Comparison of ENCODE assay signal across 13 cellular contexts in the genomic region with DNA sequence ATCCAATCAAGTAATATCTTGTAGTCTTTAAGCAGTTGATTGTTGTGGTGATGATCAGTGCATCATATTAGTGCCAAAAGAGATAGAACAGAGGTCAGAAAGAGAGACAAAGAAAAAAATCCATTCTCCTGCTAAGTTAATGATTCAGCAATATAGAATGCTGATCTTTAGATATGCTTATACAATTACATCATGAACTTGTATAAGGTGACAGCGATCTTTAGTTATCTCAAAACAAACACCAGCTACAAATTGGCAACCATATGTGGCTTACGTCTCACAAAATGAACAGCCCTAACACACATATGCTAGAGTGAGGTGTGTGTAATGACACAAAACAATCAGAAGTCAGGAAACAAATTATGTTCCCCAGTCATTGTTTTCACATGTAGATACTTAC. TPM values are rescaled to one million over a fixed set of nuclear protein-coding genes. Genes with fewer than 3 reads are reported as not detected.
DNase-seq lines count a peak whose midpoint lies in the region; ATAC-seq and TF ChIP-seq lines count a peak whose summit lies in the region.
"Had no signal": no experiment of that assay in that cellular context is flagged by ENCODE, and none has a peak within 500 bp of the region (broad histone marks: within the 10 kb centered on the region; RNA-seq: fewer than 3 reads in every experiment).

No MANE protein-coding gene starts in this region.

- H3K27ac ChIP-seq in SK-N-SH (ENCODE audit: low read depth in 2 of 2, low read length in 1 of 2): no peak overlapping the region; a peak in 1 of 4 replicates
- H3K27ac ChIP-seq: 22Rv1 had no signal

- peak; percentile 16 for ATAC-seq in mucosa of descending colon
- ATAC-seq: CD8-positive, alpha-beta T cell; GM12878 had no signal

- WGBS in SK-N-SH (ENCODE audit: low lambda C conversion rate): 29% methylated on average over 2 of the region's 2 CpGs

- H3K9me3 ChIP-seq in SK-N-SH (no peaks in the 10 kb centered on the region), mucosa of descending colon (no peaks in the 10 kb centered on the region)
- H3K9me3 ChIP-seq: HAP-1 had no signal

- H3K9me2 ChIP-seq in SK-N-SH: no peaks in the 10 kb centered on the region

- peak; percentile 12 for DNase-seq in DMS 273 (lab: John Stamatoyannopoulos, UW; ENCODE audit: unreplicated experiment)
- DNase-seq in DMS 273 treated with DMSO at 0.1 percent for 48 hours (lab: John Stamatoyannopoulos, UW): no peak
- DNase-seq in SK-N-SH: no peak
- no peak for DNase-seq in mucosa of descending colon
- no peak for DNase-seq in DMS79 treated with DMSO at 0.1 percent for 48 hours (lab: John Stamatoyannopoulos, UW)
- no peak for DNase-seq in cerebellar nuclear complex (lab: John Stamatoyannopoulos, UW)
- no peak for DNase-seq in NCI-H510A treated with DMSO at 0.1 percent for 48 hours (lab: John Stamatoyannopoulos, UW)
- DNase-seq: CD8-positive, alpha-beta T cell; COR-L47 had no signal

- no peak overlapping the region for H3K4me2 ChIP-seq in SK-N-SH

- intact Hi-C loops in mucosa of descending colon (cut with DNase I, micrococcal nuclease): no loop called here

- no peaks in the 10 kb centered on the region for H3K27me3 ChIP-seq in SK-N-SH (ENCODE audit: insufficient read depth)

- no peak overlapping the region for H2AFZ ChIP-seq in SK-N-SH (ENCODE audit: low read depth)

- no peaks in the 10 kb centered on the region for H3K79me2 ChIP-seq in SK-N-SH (ENCODE audit: insufficient read depth)

- H3K4me1 ChIP-seq in SK-N-SH (ENCODE audit: control insufficient read depth in 1 of 2, insufficient read depth in 2 of 2, low read depth in 1 of 2, low read length in 1 of 2) (peaks cover 0 to 6% of the 10 kb centered on the region in 2 experiments; a peak in 2 of 4 replicates), mucosa of descending colon (ENCODE audit: low read depth) (no peaks in the 10 kb centered on the region)
- H3K4me1 ChIP-seq: HAP-1 had no signal

- no peak overlapping the region for H3K9ac ChIP-seq in SK-N-SH

- CTCF ChIA-PET in SK-N-SH (lab: Yijun Ruan, JAX): interaction anchor here (1.4 to 2.3 kb wide), 2 partner anchors 10 to 182 kb away, joined by 3 to 6 read pairs; no protein-coding TSS in a partner anchor

- H3K4me3 ChIP-seq in SK-N-SH (ENCODE audit: low read depth in 2 of 2, low read length in 1 of 2) (no peak overlapping the region), mucosa of descending colon (no peak overlapping the region)
- H3K4me3 ChIP-seq: GM12878, HAP-1 had no signal

- H4K20me1 ChIP-seq in SK-N-SH (ENCODE audit: insufficient read depth): no peaks in the 10 kb centered on the region

- no peak; a peak in 1 of 4 replicates for TF ChIP-seq EP300 in SK-N-SH (IDR thresholded peaks at IDR 0.05; ENCODE audit: borderline replicate concordance in 1 of 2, low read depth in 1 of 2, low read length in 1 of 2)

- no peaks in the 10 kb centered on the region for H3F3A ChIP-seq in SK-N-SH (replicated peaks; ENCODE audit: insufficient read depth)

- POLR2A ChIA-PET in SK-N-SH (lab: Yijun Ruan, JAX): no interaction called here

- H3K36me3 ChIP-seq in SK-N-SH (replicated peaks in 1 of 2; ENCODE audit: control insufficient read depth in 1 of 2, insufficient read depth in 2 of 2, low read length in 1 of 2) (no peaks in the 10 kb centered on the region), mucosa of descending colon (ENCODE audit: low read depth) (no peaks in the 10 kb centered on the region)
- H3K36me3 ChIP-seq: HAP-1 had no signal

- TF ChIP-seq CTCF in SK-N-SH (IDR thresholded peaks at IDR 0.05) (no peak), mucosa of descending colon (IDR thresholded peaks at IDR 0.05) (no peak)

- no peak for TF ChIP-seq RAD21 in SK-N-SH (IDR thresholded peaks at IDR 0.05; ENCODE audit: low read length)

TF ChIP-seq in SK-N-SH, 30 proteins besides CTCF, POLR2A, EP300 and RAD21:
- no peak for TF ChIP-seq ELF1 (IDR thresholded peaks at IDR 0.05)
- TF ChIP-seq RFX5 (IDR thresholded peaks at IDR 0.05; ENCODE audit: low read length): no peak
- TF ChIP-seq, protein P1, sequence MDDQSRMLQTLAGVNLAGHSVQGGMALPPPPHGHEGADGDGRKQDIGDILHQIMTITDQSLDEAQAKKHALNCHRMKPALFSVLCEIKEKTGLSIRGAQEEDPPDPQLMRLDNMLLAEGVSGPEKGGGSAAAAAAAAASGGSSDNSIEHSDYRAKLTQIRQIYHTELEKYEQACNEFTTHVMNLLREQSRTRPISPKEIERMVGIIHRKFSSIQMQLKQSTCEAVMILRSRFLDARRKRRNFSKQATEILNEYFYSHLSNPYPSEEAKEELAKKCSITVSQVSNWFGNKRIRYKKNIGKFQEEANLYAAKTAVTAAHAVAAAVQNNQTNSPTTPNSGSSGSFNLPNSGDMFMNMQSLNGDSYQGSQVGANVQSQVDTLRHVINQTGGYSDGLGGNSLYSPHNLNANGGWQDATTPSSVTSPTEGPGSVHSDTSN (IDR thresholded peaks at IDR 0.05): peak; percentile 29; the same call in 1 of the 2 replicates
- no peak for TF ChIP-seq RCOR1 (IDR thresholded peaks at IDR 0.05; ENCODE audit: low read length)
- no peak for TF ChIP-seq RXRA (IDR thresholded peaks at IDR 0.05; ENCODE audit: borderline replicate concordance, low read depth)
- peak; percentile 44; the same call in 1 of the 2 replicates for TF ChIP-seq FOSL2 (IDR thresholded peaks at IDR 0.05; ENCODE audit: borderline replicate concordance, low read depth)
- TF ChIP-seq GATA2 (CRISPR knock-in tag; IDR thresholded peaks at IDR 0.05): peak; percentile 41; the same call in 1 of the 2 replicates
- 0 out of 2 replicates have a peak, but pooled peaks have one; percentile 24 for TF ChIP-seq NFIC (IDR thresholded peaks at IDR 0.05; ENCODE audit: borderline replicate concordance)
- no peak for TF ChIP-seq NRF1 (IDR thresholded peaks at IDR 0.05; ENCODE audit: low read depth, low read length)
- no peak for TF ChIP-seq EZH2phosphoT487 (IDR thresholded peaks at IDR 0.05; ENCODE audit: borderline replicate concordance, low read depth)
- no peak for TF ChIP-seq FOXJ3 (CRISPR knock-in tag; IDR thresholded peaks at IDR 0.05)
- no peak for TF ChIP-seq SIN3A (IDR thresholded peaks at IDR 0.05; ENCODE audit: borderline replicate concordance, low read depth, low read length)
- TF ChIP-seq GABPA (IDR thresholded peaks at IDR 0.05; ENCODE audit: low read depth): no peak
- peak; percentile 65 for TF ChIP-seq JUND (IDR thresholded peaks at IDR 0.05)
- TF ChIP-seq TCF12 (IDR thresholded peaks at IDR 0.05): peak; percentile 72

RNA-seq across cellular contexts. Expression of a gene that starts 12.5 kb away (rescaled TPM):
- polyA plus RNA-seq in SK-N-SH (2012; rRNA removed): 5.5 and 6.6 TPM in 2 replicates
- 4.5 and 6.5 TPM in 2 replicates for polyA plus RNA-seq in SK-N-SH (2012; cell fraction: cytosol; rRNA removed)
- 9.9 TPM in 2 replicates for polyA plus RNA-seq in SK-N-SH (2012; cell fraction: nucleus; rRNA removed)
- 10 to 100 TPM in 1 of 3 donors, 1 to 10 TPM in 1, under 1 TPM in 1; 0.78 to 39.8 (median 1.9) TPM for total RNA-seq in mucosa of descending colon
- total RNA-seq: CD8-positive, alpha-beta T cell had no signal
- polyA plus RNA-seq: CD14-positive monocyte had no signal
